Comparison of ENCODE assay signal across 8 cellular contexts in the genomic region with DNA sequence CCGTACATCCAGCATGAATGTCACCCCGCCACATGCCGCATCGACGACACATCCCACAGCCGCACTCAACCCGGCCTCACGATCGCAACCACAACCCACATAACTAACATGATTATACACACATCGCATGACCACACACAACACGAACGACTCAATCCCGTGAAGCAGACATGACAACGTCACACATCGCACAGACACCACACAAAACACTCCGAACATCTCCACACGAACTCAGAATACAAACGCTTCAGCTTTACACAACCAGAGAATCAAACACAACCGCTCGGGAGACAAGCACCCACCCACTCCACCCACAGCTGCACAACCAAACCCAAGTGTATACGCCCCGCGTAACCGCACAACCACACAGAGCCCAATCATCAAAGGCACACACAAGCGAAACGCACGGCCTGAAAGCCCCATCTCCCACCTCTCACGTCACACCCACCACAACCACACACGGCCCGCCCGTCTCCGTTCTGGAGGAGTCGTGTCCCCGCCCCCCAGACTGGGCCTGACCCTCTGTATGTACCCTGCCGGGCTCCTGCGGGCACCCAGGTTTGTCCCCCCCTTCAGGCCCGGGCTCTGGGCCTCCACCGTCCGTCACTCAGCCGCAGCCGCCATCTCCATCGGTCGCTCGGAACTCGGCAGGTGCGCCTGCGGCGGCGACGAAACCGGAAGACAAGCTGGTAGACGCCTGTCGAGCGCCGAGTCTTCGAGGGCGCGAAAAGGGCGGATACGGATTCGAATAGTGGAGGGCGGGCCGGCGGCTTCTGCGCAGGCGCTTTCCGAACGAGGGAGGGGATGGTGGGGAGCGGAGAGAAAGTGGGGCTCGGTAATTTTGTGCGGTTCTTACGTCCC. TPM values are rescaled to one million over a fixed set of nuclear protein-coding genes. Genes with fewer than 3 reads are reported as not detected.
DNase-seq lines count a peak whose midpoint lies in the region; ATAC-seq and TF ChIP-seq lines count a peak whose summit lies in the region.

TSS of gene RBSN (minus strand) at position 646 of the 861 bp plus-strand sequence. CDS start 3,028 bp downstream, outside the sequence.

- H3K4me3 ChIP-seq in choroid plexus epithelial cell (ENCODE audit: low read depth, low read length) (peak within 1 kb of the TSS; percentile 99), kidney epithelial cell (ENCODE audit: low read depth, low read length) (peak within 1 kb of the TSS; percentile 73)

- peak; percentile 18 for TF ChIP-seq CTCF in choroid plexus epithelial cell (conservative IDR thresholded peaks at IDR 0.05; ENCODE audit: low read depth, low read length)
- no peak for TF ChIP-seq CTCF in kidney epithelial cell (IDR thresholded peaks at IDR 0.05; ENCODE audit: insufficient read depth, low read length, poor library complexity, severe bottlenecking)

- peaks cover 1% of the 10 kb centered on the region for H3K36me3 ChIP-seq in kidney epithelial cell (ENCODE audit: control insufficient read depth, insufficient read depth, low read length)

- DNase-seq in AML-193 (lab: John Stamatoyannopoulos, UW) (peak; percentile 97 to 98), NCI-H510A treated with DMSO at 0.1 percent for 48 hours (lab: John Stamatoyannopoulos, UW) (peak; percentile 94), choroid plexus epithelial cell (ENCODE audit: low read depth) (peak; percentile 96), kidney epithelial cell (ENCODE audit: low read depth) (peak; percentile 72)
- DNase-seq in activated CD4-positive, alpha-beta T cell treated with anti-CD3 and anti-CD28 coated beads for 24 hours (ENCODE audit: low read depth in 2 of 2) = peak; percentile 90
- DNase-seq in stimulated activated CD4-positive, alpha-beta T cell treated with anti-CD3 and anti-CD28 coated beads, Interleukin-15, amount 100 ng/mL, for 24 hours = peak; percentile 97

- ATAC-seq in GM19043 (IDR thresholded peaks at IDR 0.05; ENCODE audit: low read depth, unreplicated experiment) = peak; percentile 86
- ATAC-seq in HG03354 (IDR thresholded peaks at IDR 0.05; ENCODE audit: poor library complexity, severe bottlenecking, unreplicated experiment) = peak; percentile 86

- no peaks in the 10 kb centered on the region for H3K27me3 ChIP-seq in kidney epithelial cell (ENCODE audit: control insufficient read depth, insufficient read depth, low read length)

RNA-seq across cellular contexts. Expression of gene RBSN, which starts in this region (rescaled TPM):
- 21.1 and 23.9 TPM in 2 replicates for total RNA-seq in kidney epithelial cell

Comparison
In these comparisons a context has a peak if more than half of its experiments do, and no peak if none do; other contexts are left out.
1. Peak in every context shown above with its lines: DNase-seq, ATAC-seq and H3K4me3 ChIP-seq.